Comparison of ENCODE assay signal across 21 cellular contexts in genomic region chr6:170235726-170236125, GRCh38. TPM values are rescaled to one million over a fixed set of nuclear protein-coding genes. Genes with fewer than 3 reads are reported as not detected.
A peak's percentile ranks its signal among the peaks of the same experiment; 100 is the strongest.
DNase-seq lines count a peak whose midpoint lies in the region; ATAC-seq, FAIRE-seq and TF ChIP-seq lines count a peak whose summit lies in the region.
"Had no signal": no experiment of that assay in that cellular context is flagged by ENCODE, and none has a peak within 500 bp of the region (broad histone marks: within the 10 kb centered on the region; RNA-seq: fewer than 3 reads in every experiment).

No MANE protein-coding gene starts in this region.

- no peaks in the 10 kb centered on the region for H3K9me3 ChIP-seq in right lobe of liver
- no peaks in the 10 kb centered on the region for H3K9me3 ChIP-seq in HepG2 (ENCODE audit: low read length)
- H3K9me3 ChIP-seq in kidney (ENCODE audit: control insufficient read depth in 1 of 2, low read length in 2 of 2): no peaks in the 10 kb centered on the region
- H3K9me3 ChIP-seq: A549; BLaER1 treated with 17β-estradiol and CSF1 and Interleukin-3, amounts not matched to agents 10 nM and 100 nM; SJCRH30 had no signal

- H3K4me2 ChIP-seq in HepG2 (ENCODE audit: low read depth, low read length): no peak overlapping the region
- H3K4me2 ChIP-seq: A549; BLaER1 treated with 17β-estradiol and CSF1 and Interleukin-3, amounts not matched to agents 10 nM and 100 nM had no signal

- no peaks in the 10 kb centered on the region; the same call in 1 of the 2 replicates for H4K20me1 ChIP-seq in HepG2 (ENCODE audit: insufficient read depth, low read length)

- H2AFZ ChIP-seq in HepG2 (ENCODE audit: low read length): no peak overlapping the region

- H3K4me3 ChIP-seq in right lobe of liver: no peak overlapping the region
- no peak overlapping the region for H3K4me3 ChIP-seq in HepG2 (replicated peaks in 1 of 3; ENCODE audit: insufficient read depth in 1 of 3, low read depth in 2 of 3, low read length in 3 of 3)
- no peak overlapping the region for H3K4me3 ChIP-seq in kidney (ENCODE audit: low read length in 2 of 2)
- H3K4me3 ChIP-seq: A549; BLaER1 treated with 17β-estradiol and CSF1 and Interleukin-3, amounts not matched to agents 10 nM and 100 nM; GM12878; SJCRH30 had no signal

- H3K27ac ChIP-seq in right lobe of liver (no peak overlapping the region), HepG2 (ENCODE audit: extremely low read length, insufficient read depth, low read length) (no peak overlapping the region), kidney (ENCODE audit: low read depth in 2 of 2, low read length in 2 of 2) (no peak overlapping the region)
- H3K27ac ChIP-seq: A549; BLaER1 treated with 17β-estradiol and CSF1 and Interleukin-3, amounts not matched to agents 10 nM and 100 nM; SJCRH30 had no signal

- no peaks in the 10 kb centered on the region for H3K79me2 ChIP-seq in HepG2 (ENCODE audit: insufficient read depth, low read length)

- WGBS in right lobe of liver (ENCODE audit: insufficient coverage, low coverage, low lambda C conversion rate, missing lambda C conversion rate): 77% methylated on average over 6 of the region's 10 CpGs
- WGBS in HepG2 (ENCODE audit: low lambda C conversion rate): 40% methylated on average over 7 of the region's 10 CpGs

- FAIRE-seq in HepG2 (lab: Jason Lieb, UNC) (no peak), kidney (lab: Jason Lieb, UNC) (no peak), H54 (lab: Jason Lieb, UNC) (no peak)
- FAIRE-seq: A549, GM12878 had no signal

- intact Hi-C loops in right lobe of liver (cut with DNase I): no loop called here
- intact Hi-C loops in HepG2 (cut with micrococcal nuclease; ENCODE audit: unreplicated experiment): no loop called here
- intact Hi-C loops in kidney (cut with DNase I): no loop called here
- intact Hi-C loops in posterior vena cava (cut with DNase I): no loop called here

- CTCF ChIA-PET in HepG2 (lab: Yijun Ruan, JAX; ENCODE audit: low intra/inter-chr PET ratio, low total read pairs): no interaction called here

- TF ChIP-seq CTCF in right lobe of liver (IDR thresholded peaks at IDR 0.05): no peak
- no peak for TF ChIP-seq CTCF in HepG2 (CRISPR knock-in tag; IDR thresholded peaks at IDR 0.05)
- TF ChIP-seq CTCF in kidney (IDR thresholded peaks at IDR 0.05; ENCODE audit: borderline replicate concordance, extremely low read depth, insufficient read depth): no peak

- ATAC-seq in right lobe of liver: no peak
- no peak for ATAC-seq in HepG2
- ATAC-seq: A549; CD8-positive, alpha-beta T cell; GM12878 had no signal

- TF ChIP-seq EP300 in HepG2 (IDR thresholded peaks at IDR 0.05; ENCODE audit: low read depth in 2 of 2, low read length in 2 of 2) (no peak), HepG2 (CRISPR knock-in tag; IDR thresholded peaks at IDR 0.05; ENCODE audit: borderline replicate concordance) (no peak)

- no TSS peak for BruUV-seq in HepG2 (replicated peaks; lab: Mats Ljungman, UMichigan)

- no peaks in the 10 kb centered on the region for H3K27me3 ChIP-seq in right lobe of liver
- H3K27me3 ChIP-seq in HepG2 (ENCODE audit: control insufficient read depth in 1 of 2, insufficient read depth in 2 of 2, low read length in 2 of 2): peaks cover 7 to 76% of the 10 kb centered on the region in 2 experiments
- H3K27me3 ChIP-seq: SJCRH30 had no signal

- H3K9ac ChIP-seq in HepG2 (ENCODE audit: insufficient read depth, low read depth, low read length) (no peak overlapping the region), kidney (ENCODE audit: low read length in 2 of 2) (no peak overlapping the region)
- H3K9ac ChIP-seq: BLaER1 treated with 17β-estradiol and CSF1 and Interleukin-3, amounts not matched to agents 10 nM and 100 nM had no signal

- POLR2A ChIA-PET in HepG2 (lab: Yijun Ruan, JAX): no interaction called here

- no peak for TF ChIP-seq RAD21 in HepG2 (CRISPR knock-in tag; IDR thresholded peaks at IDR 0.05)

- H3K36me3 ChIP-seq in right lobe of liver (no peaks in the 10 kb centered on the region), HepG2 (replicated peaks in 1 of 2; ENCODE audit: control insufficient read depth in 1 of 2, insufficient read depth in 2 of 2, low read length in 2 of 2) (no peaks in the 10 kb centered on the region), kidney (ENCODE audit: control insufficient read depth in 1 of 2, insufficient read depth in 2 of 2, low read length in 2 of 2) (no peaks in the 10 kb centered on the region)
- H3K36me3 ChIP-seq: BLaER1 treated with 17β-estradiol and CSF1 and Interleukin-3, amounts not matched to agents 10 nM and 100 nM; SJCRH30 had no signal

- DNase-seq in right lobe of liver (peak in 2 of 3 donors; percentile 16 to 23), HepG2 (ENCODE audit: low spot score) (no peak), kidney (peak; percentile 61), posterior vena cava (ENCODE audit: low spot score) (peak; percentile 66), occipital lobe (lab: John Stamatoyannopoulos, UW) (no peak), AG20443 (ENCODE audit: low spot score) (no peak), H54 (ENCODE audit: insufficient read length, low spot score) (no peak)
- DNase-seq: Calu3; CD8-positive, alpha-beta T cell; DMS53; EL; GOT3; NCI-H1436; NCI-H1930; NCI-H345; NCI-H524 treated with DMSO at 0.1 percent for 48 hours; RPMI8226; SJCRH30 had no signal

- no peak for TF ChIP-seq POLR2A in right lobe of liver (IDR thresholded peaks at IDR 0.05)
- no peak for TF ChIP-seq POLR2A in HepG2 (IDR thresholded peaks at IDR 0.05; ENCODE audit: insufficient read depth in 1 of 2, low read depth in 2 of 2, low read length in 2 of 2)
- no peak for TF ChIP-seq POLR2A in H54 (IDR thresholded peaks at IDR 0.05; ENCODE audit: low read depth, low read length)

- in situ Hi-C loops in HepG2 (cut with HindIII; ENCODE audit: extremely low pct_ligation_motif_present, low pct_unique_long_range_greater_than_20kb): no loop called here

- no peaks in the 10 kb centered on the region for H3K4me1 ChIP-seq in right lobe of liver
- no peaks in the 10 kb centered on the region for H3K4me1 ChIP-seq in HepG2 (ENCODE audit: insufficient read depth, low read length)
- H3K4me1 ChIP-seq in kidney (ENCODE audit: control insufficient read depth in 1 of 2, insufficient read depth in 1 of 2, low read depth in 1 of 2, low read length in 2 of 2): no peaks in the 10 kb centered on the region
- H3K4me1 ChIP-seq: A549 had no signal

TF ChIP-seq in HepG2, 621 proteins besides CTCF, POLR2A, EP300 and RAD21 (continues in another document):
- TF ChIP-seq PHF20 (CRISPR knock-in tag; IDR thresholded peaks at IDR 0.05) (no peak), KLF11 (CRISPR knock-in tag; IDR thresholded peaks at IDR 0.05) (no peak), ZNF713 (CRISPR knock-in tag; IDR thresholded peaks at IDR 0.05) (no peak), SPEN (CRISPR knock-in tag; IDR thresholded peaks at IDR 0.05; ENCODE audit: low read depth) (no peak), TOPORS (CRISPR knock-in tag; IDR thresholded peaks at IDR 0.05) (no peak), FOXM1 (CRISPR knock-in tag; IDR thresholded peaks at IDR 0.05) (no peak), HNRNPL (IDR thresholded peaks at IDR 0.05; ENCODE audit: low read depth, low read length) (no peak), ZNF790 (CRISPR knock-in tag; IDR thresholded peaks at IDR 0.05; ENCODE audit: borderline replicate concordance) (no peak), MTA1 (CRISPR knock-in tag; IDR thresholded peaks at IDR 0.05; ENCODE audit: borderline replicate concordance) (no peak), ISL2 (CRISPR knock-in tag; IDR thresholded peaks at IDR 0.05) (no peak)
- TF ChIP-seq, protein P1, sequence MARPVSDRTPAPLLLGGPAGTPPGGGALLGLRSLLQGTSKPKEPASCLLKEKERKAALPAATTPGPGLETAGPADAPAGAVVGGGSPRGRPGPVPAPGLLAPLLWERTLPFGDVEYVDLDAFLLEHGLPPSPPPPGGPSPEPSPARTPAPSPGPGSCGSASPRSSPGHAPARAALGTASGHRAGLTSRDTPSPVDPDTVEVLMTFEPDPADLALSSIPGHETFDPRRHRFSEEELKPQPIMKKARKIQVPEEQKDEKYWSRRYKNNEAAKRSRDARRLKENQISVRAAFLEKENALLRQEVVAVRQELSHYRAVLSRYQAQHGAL (CRISPR knock-in tag; IDR thresholded peaks at IDR 0.05; ENCODE audit: not compliant biosample characterization): no peak

RNA-seq across cellular contexts. Expression of gene DLL1, which starts 55.2 kb away (rescaled TPM):
- total RNA-seq in right lobe of liver: 1 to 10 TPM; 2.0 to 9.6 (median 3.4) TPM
- not detected in 2 replicates for total RNA-seq in HepG2 (2016; rRNA removed; fragmentation: Illumina TruSeq; extraction: Trizol)
- total RNA-seq in HepG2 (2016; cell fraction: cytosol; rRNA removed; fragmentation: Illumina TruSeq; extraction: Trizol; ENCODE audit: low read depth): not detected in 2 replicates
- total RNA-seq in HepG2 (2016; cell fraction: insoluble cytoplasmic fraction; rRNA removed; fragmentation: Illumina TruSeq; extraction: Trizol): not detected in 2 replicates
- total RNA-seq in HepG2 (2016; cell fraction: membrane; rRNA removed; fragmentation: Illumina TruSeq; extraction: Trizol): not detected in 2 replicates
- not detected in 2 replicates for total RNA-seq in HepG2 (2016; cell fraction: nucleus; rRNA removed; fragmentation: Illumina TruSeq; extraction: Trizol)
- polyA plus RNA-seq in HepG2 (2011; rRNA removed): not detected in 2 replicates
- polyA plus RNA-seq in HepG2 (2011; cell fraction: cytosol; rRNA removed): not detected in 2 replicates
- polyA plus RNA-seq in HepG2 (2011; cell fraction: nucleus; rRNA removed): 0.10 TPM in 2 replicates
- polyA plus RNA-seq in HepG2 (2012): not detected in 2 replicates
- polyA plus RNA-seq in HepG2 (2016; cell fraction: cytosol; fragmentation: Illumina TruSeq; extraction: Trizol; ENCODE audit: low read depth): not detected in 2 replicates
- not detected in 2 replicates for polyA plus RNA-seq in HepG2 (2016; cell fraction: insoluble cytoplasmic fraction; fragmentation: Illumina TruSeq; extraction: Trizol; ENCODE audit: low read depth)
- polyA plus RNA-seq in HepG2 (2016; cell fraction: membrane; fragmentation: Illumina TruSeq; extraction: Trizol; ENCODE audit: low read depth): not detected in 2 replicates
- not detected in 2 replicates for polyA plus RNA-seq in HepG2 (2016; cell fraction: nucleus; fragmentation: Illumina TruSeq; extraction: Trizol; ENCODE audit: insufficient read depth, low read depth)
- not detected in 2 replicates for polyA minus RNA-seq in HepG2 (2011; rRNA and poly(A)+ RNA removed; ENCODE audit: low replicate concordance)
- polyA minus RNA-seq in HepG2 (2011; cell fraction: cytosol; rRNA and poly(A)+ RNA removed): not detected in 2 replicates
- not detected in 2 replicates for polyA minus RNA-seq in HepG2 (2011; cell fraction: nucleus; rRNA and poly(A)+ RNA removed)
- total RNA-seq in kidney: 11.9 TPM
- 4.5 TPM for polyA plus RNA-seq in kidney (ENCODE audit: insufficient read depth, low read depth, low replicate concordance)
- total RNA-seq in posterior vena cava: 10 to 100 TPM in 1 of 2 donors, 1 to 10 TPM in 1; 9.6 to 14.1 TPM
- total RNA-seq in occipital lobe: 11.9 TPM

Comparison
In these comparisons a context has a peak if more than half of its experiments do, and no peak if none do; other contexts are left out.
1. DNase-seq: peak in right lobe of liver (2 of 3), kidney (single experiment) and posterior vena cava (single experiment); none in HepG2 (single experiment), occipital lobe (single experiment), AG20443 (single experiment) and H54 (single experiment).